22 cellular contexts compared by ENCODE assay signal in the genomic region with DNA sequence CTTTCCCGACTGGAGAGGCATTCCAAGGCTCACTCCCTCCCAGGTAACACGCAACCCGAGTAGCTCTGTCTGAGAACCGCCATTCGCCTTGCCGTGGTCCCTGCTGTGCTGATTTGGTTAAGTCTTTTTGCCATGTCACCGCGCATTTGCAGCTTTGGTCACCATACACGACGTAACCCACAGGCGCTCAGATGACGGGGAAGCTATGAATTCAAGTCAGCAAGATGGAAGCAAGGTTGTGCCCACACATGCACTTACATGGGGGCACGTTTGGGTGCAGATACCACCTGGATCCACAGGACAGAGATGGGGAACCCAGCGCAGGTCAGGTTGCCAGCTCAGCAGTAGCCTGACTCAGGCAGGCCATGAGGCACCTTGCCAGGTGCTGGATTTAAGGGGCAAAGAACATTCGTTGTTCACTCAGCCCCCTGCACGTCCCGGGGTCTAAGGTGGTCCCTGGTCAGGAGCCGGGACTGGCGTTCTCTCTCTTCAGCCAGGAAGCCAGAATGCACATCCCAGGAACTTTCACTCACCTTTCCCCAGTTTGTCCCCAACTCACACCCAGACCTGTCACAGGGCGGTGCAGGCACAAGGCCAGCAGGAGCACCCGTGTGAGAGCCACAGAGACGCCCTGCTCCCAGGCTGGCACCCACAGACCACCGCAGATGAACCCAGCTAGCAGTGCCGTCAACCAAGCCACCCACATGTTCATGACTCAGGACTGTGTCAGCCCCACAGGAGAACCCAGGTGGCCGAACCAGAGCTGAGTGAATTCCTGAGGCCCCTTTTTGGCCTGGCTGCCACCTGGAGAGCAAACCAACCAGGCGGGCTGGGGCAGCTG. TPM values are rescaled to one million over a fixed set of nuclear protein-coding genes. Genes with fewer than 3 reads are reported as not detected.
DNase-seq lines count a peak whose midpoint lies in the region; ATAC-seq, FAIRE-seq and TF ChIP-seq lines count a peak whose summit lies in the region.
"Had no signal": no experiment of that assay in that cellular context is flagged by ENCODE, and none has a peak within 500 bp of the region (broad histone marks: within the 10 kb centered on the region; RNA-seq: fewer than 3 reads in every experiment).

No MANE protein-coding gene starts in this region.

- DNase-seq in activated naive CD4-positive, alpha-beta T cell treated with anti-CD3 and anti-CD28 coated beads, Interleukin-2, amount 50 U/mL, for 16 hours, result peak; percentile 7
- no peak for DNase-seq in activated naive CD4-positive, alpha-beta T cell treated with Interleukin-2 at 50 U/mL for 16 hours
- peak; percentile 34 for DNase-seq in RWPE2 (ENCODE audit: low spot score)
- peak; percentile 43 for DNase-seq in right atrium auricular region (ENCODE audit: low spot score)
- peak; percentile 20 for DNase-seq in stomach
- DNase-seq in GM12892 (ENCODE audit: insufficient read length), result no peak
- DNase-seq in stimulated activated CD4-positive, alpha-beta T cell treated with anti-CD3 and anti-CD28 coated beads, Interleukin-15, amount 100 ng/mL, for 24 hours, result no peak
- DNase-seq in transverse colon, result no peak
- DNase-seq: body of pancreas; DMS153; HFFc6; naive thymus-derived CD8-positive, alpha-beta T cell; NCI-H226; stimulated activated CD4-positive, alpha-beta T cell treated with anti-CD3 and anti-CD28 coated beads, Interleukin-4, amount 100 ng/mL, for 1 hour; substantia nigra; T1000 had no signal

- no peak overlapping the region for H3K27ac ChIP-seq in RWPE2 (ENCODE audit: poor library complexity, severe bottlenecking)
- H3K27ac ChIP-seq in right atrium auricular region, result no peak overlapping the region
- no peak overlapping the region for H3K27ac ChIP-seq in stomach
- no peak overlapping the region for H3K27ac ChIP-seq in transverse colon
- H3K27ac ChIP-seq: body of pancreas, parathyroid adenoma had no signal

- in situ Hi-C loops in transverse colon (cut with MboI; ENCODE audit: low pct_ligation_motif_present in 1 of 4, low pct_unique_long_range_greater_than_20kb in 1 of 4, low sequenced_read_pairs in 3 of 4), result no loop called here

- FAIRE-seq in GM12892 (lab: Jason Lieb, UNC), result no peak
- FAIRE-seq: colon, HepG2 had no signal

- TF ChIP-seq POLR2A in stomach (IDR thresholded peaks at IDR 0.05) (no peak), GM12892 (IDR thresholded peaks at IDR 0.05; ENCODE audit: low read depth, low read length) (no peak), transverse colon (IDR thresholded peaks at IDR 0.05) (no peak)

- WGBS in stomach, 5 donors, result 86 to 91% (median 90%) methylated on average over 24 to 26 of the region's 26 CpGs
- WGBS in transverse colon (ENCODE audit: low coverage in 1 of 2), 2 donors, result 91 to 100% methylated on average over 1 to 26 of the region's 26 CpGs

- no peaks in the 10 kb centered on the region for H3K4me1 ChIP-seq in RWPE2 (ENCODE audit: insufficient read depth, poor library complexity, severe bottlenecking)
- H3K4me1 ChIP-seq in right atrium auricular region, result no peaks in the 10 kb centered on the region
- no peaks in the 10 kb centered on the region for H3K4me1 ChIP-seq in stomach
- H3K4me1 ChIP-seq in transverse colon, result no peaks in the 10 kb centered on the region
- H3K4me1 ChIP-seq: body of pancreas, parathyroid adenoma had no signal

- TF ChIP-seq CTCF in RWPE2 (IDR thresholded peaks at IDR 0.05; ENCODE audit: poor library complexity, severe bottlenecking) (no peak), right atrium auricular region (IDR thresholded peaks at IDR 0.05) (no peak), stomach (IDR thresholded peaks at IDR 0.05) (no peak), transverse colon (IDR thresholded peaks at IDR 0.05) (no peak)

- H3K4me3 ChIP-seq in RWPE2 (ENCODE audit: severe bottlenecking) (no peak overlapping the region), right atrium auricular region (no peak overlapping the region), stomach (no peak overlapping the region), transverse colon (no peak overlapping the region)
- H3K4me3 ChIP-seq: body of pancreas had no signal

- no peak for ATAC-seq in RWPE2 (ENCODE audit: low read depth)
- ATAC-seq: activated naive CD4-positive, alpha-beta T cell treated with anti-CD3 and anti-CD28 coated beads, Interleukin-2, amount 50 U/mL, for 72 hours; body of pancreas; HepG2; naive thymus-derived CD8-positive, alpha-beta T cell; Panc1; SK-N-SH treated with all-trans-retinoic acid at 6 μM for 48 hours had no signal

- H3K36me3 ChIP-seq in RWPE2 (ENCODE audit: low read depth) (no peaks in the 10 kb centered on the region), right atrium auricular region (peaks cover 4% of the 10 kb centered on the region), stomach (peaks cover 0 to 20% (median 0%) of the 10 kb centered on the region in 4 donors), transverse colon (no peaks in the 10 kb centered on the region)

- no peaks in the 10 kb centered on the region for H3K27me3 ChIP-seq in RWPE2 (ENCODE audit: insufficient read depth, poor library complexity, severe bottlenecking)
- no peaks in the 10 kb centered on the region for H3K27me3 ChIP-seq in right atrium auricular region
- H3K27me3 ChIP-seq in stomach, result no peaks in the 10 kb centered on the region
- H3K27me3 ChIP-seq in transverse colon, result no peaks in the 10 kb centered on the region
- H3K27me3 ChIP-seq: body of pancreas had no signal

- intact Hi-C loops in stomach (cut with DNase I; ENCODE audit: low total_unique reads), result no loop called here
- intact Hi-C loops in transverse colon (cut with DNase I; ENCODE audit: low total_unique reads), result no loop called here

- H3K9me3 ChIP-seq in RWPE2 (ENCODE audit: severe bottlenecking) (no peaks in the 10 kb centered on the region), right atrium auricular region (peaks cover 0 to 14% of the 10 kb centered on the region in 2 donors), stomach (no peaks in the 10 kb centered on the region), transverse colon (peaks cover 0 to 6% of the 10 kb centered on the region in 2 donors)
- H3K9me3 ChIP-seq: body of pancreas had no signal

- TF ChIP-seq EP300 in stomach (IDR thresholded peaks at IDR 0.05) (no peak), transverse colon (IDR thresholded peaks at IDR 0.05; ENCODE audit: low read depth) (no peak)

RNA-seq across cellular contexts. Expression of a gene that starts 19.9 kb away (rescaled TPM):
- total RNA-seq in right atrium auricular region (10 to 100 TPM in 1 of 2 donors, 1 to 10 TPM in 1; 9.9 to 16.4 TPM), stomach (100 to 1,000 TPM in 1 of 5 donors, 10 to 100 TPM in 4; 11.4 to 106 (median 22.7) TPM), transverse colon (10 to 100 TPM in 3 of 4 donors, 1 to 10 TPM in 1; 8.2 to 65.5 (median 30.0) TPM)
- 1 to 10 TPM; 2.0 to 2.7 (median 2.3) TPM for polyA plus RNA-seq in stomach
- polyA plus RNA-seq in GM12892 (2012; ENCODE audit: missing spikeins), result 3.2 TPM

Comparison
In these comparisons a context has a peak if more than half of its experiments do, and no peak if none do; other contexts are left out.
1. DNase-seq: peak in activated naive CD4-positive, alpha-beta T cell treated with anti-CD3 and anti-CD28 coated beads, Interleukin-2, amount 50 U/mL, for 16 hours (single experiment), RWPE2 (single experiment), right atrium auricular region (single experiment) and stomach (single experiment); none in activated naive CD4-positive, alpha-beta T cell treated with Interleukin-2 at 50 U/mL for 16 hours (single experiment), GM12892 (single experiment), stimulated activated CD4-positive, alpha-beta T cell treated with anti-CD3 and anti-CD28 coated beads, Interleukin-15, amount 100 ng/mL, for 24 hours (single experiment) and transverse colon (single experiment).